Comparison of ENCODE assay signal across 16 cellular contexts in genomic region chr17:63399316-63399715, GRCh38. TPM values are rescaled to one million over a fixed set of nuclear protein-coding genes. Genes with fewer than 3 reads are reported as not detected.
DNase-seq lines count a peak whose midpoint lies in the region; ATAC-seq and TF ChIP-seq lines count a peak whose summit lies in the region.
"Had no signal": no experiment of that assay in that cellular context is flagged by ENCODE, and none has a peak within 500 bp of the region (broad histone marks: within the 10 kb centered on the region; RNA-seq: fewer than 3 reads in every experiment).

No MANE protein-coding gene starts in this region.

- no peak overlapping the region for H3K56ac ChIP-seq in mesendoderm (ENCODE audit: low read length)

- ATAC-seq in gastroesophageal sphincter (peak; percentile 10), sciatic nerve (peak; percentile 53), GM21423 (IDR thresholded peaks at IDR 0.05; ENCODE audit: unreplicated experiment) (no peak), HG03135 (IDR thresholded peaks at IDR 0.05; ENCODE audit: unreplicated experiment) (no peak)
- ATAC-seq: GM12878 had no signal

- H3K4me2 ChIP-seq in mesendoderm (ENCODE audit: low read length) = no peak overlapping the region

- H3K27me3 ChIP-seq in adipocyte (replicated peaks; ENCODE audit: control insufficient read depth, insufficient read depth, low read length) = no peaks in the 10 kb centered on the region
- no peaks in the 10 kb centered on the region for H3K27me3 ChIP-seq in gastroesophageal sphincter
- no peaks in the 10 kb centered on the region for H3K27me3 ChIP-seq in mesendoderm (ENCODE audit: insufficient read depth, low read length, poor library complexity)

- no peak overlapping the region for H2BK15ac ChIP-seq in mesendoderm (replicated peaks; ENCODE audit: low read depth)

- H2BK120ac ChIP-seq in mesendoderm (ENCODE audit: low read depth, low read length) = no peak overlapping the region

- no peak overlapping the region for H2AK5ac ChIP-seq in mesendoderm (ENCODE audit: low read length)

- H3K4me3 ChIP-seq in adipocyte (ENCODE audit: low read length) (peak overlapping the region; percentile 28), gastroesophageal sphincter (no peak overlapping the region), mesendoderm (ENCODE audit: low read length) (no peak overlapping the region)
- H3K4me3 ChIP-seq: GM12878, prostate gland had no signal

- no peak overlapping the region for H3K4ac ChIP-seq in mesendoderm (ENCODE audit: low read depth, low read length)

- H3K4me1 ChIP-seq in adipocyte (ENCODE audit: control insufficient read depth, insufficient read depth, low read length) = peaks cover 37% of the 10 kb centered on the region
- peaks cover 0 to 36% (median 12%) of the 10 kb centered on the region in 3 donors for H3K4me1 ChIP-seq in gastroesophageal sphincter
- no peaks in the 10 kb centered on the region for H3K4me1 ChIP-seq in mesendoderm (ENCODE audit: control insufficient read depth, low read depth, low read length)
- H3K4me1 ChIP-seq: prostate gland had no signal

- H3K9ac ChIP-seq in adipocyte (ENCODE audit: low read length) = peak overlapping the region; percentile 59
- no peak overlapping the region for H3K9ac ChIP-seq in mesendoderm (ENCODE audit: low read length)

- H3K9me3 ChIP-seq in adipocyte (ENCODE audit: control insufficient read depth, low read length) = no peaks in the 10 kb centered on the region
- H3K9me3 ChIP-seq in gastroesophageal sphincter = no peaks in the 10 kb centered on the region
- H3K9me3 ChIP-seq: prostate gland had no signal

- peak overlapping the region in 3 of 4 donors; percentile 12 to 56 (median 55) for H3K27ac ChIP-seq in gastroesophageal sphincter
- no peak overlapping the region for H3K27ac ChIP-seq in mesendoderm (ENCODE audit: low read depth, low read length)
- H3K27ac ChIP-seq: prostate gland had no signal

- intact Hi-C loops in sciatic nerve (cut with DNase I) = no loop called here

- no peak overlapping the region for H3K18ac ChIP-seq in mesendoderm (ENCODE audit: low read length)

- no peak for TF ChIP-seq POLR2A in gastroesophageal sphincter (IDR thresholded peaks at IDR 0.05)

- DNase-seq in GM04503 (ENCODE audit: low read depth) (peak; percentile 57), adipocyte (ENCODE audit: low read depth) (peak; percentile 20), sciatic nerve (ENCODE audit: low spot score) (no peak), NCI-H1930 (lab: John Stamatoyannopoulos, UW) (no peak), mesendoderm (no peak)
- DNase-seq: activated CD4-positive, alpha-beta memory T cell treated with anti-CD3 and anti-CD28 coated beads, Interleukin-2, amount 10 ng/mL, durations not matched to agents 7 days and 5 days; activated naive CD4-positive, alpha-beta T cell treated with Interleukin-2 at 50 U/mL for 16 hours; Calu3; H7; mammary epithelial cell; NCI-H187 treated with DMSO at 0.1 percent for 48 hours had no signal

- H4K8ac ChIP-seq in mesendoderm (ENCODE audit: low read depth, low read length) = no peak overlapping the region

- TF ChIP-seq EP300 in gastroesophageal sphincter (IDR thresholded peaks at IDR 0.05) = no peak

- no peak overlapping the region for H2BK5ac ChIP-seq in mesendoderm (ENCODE audit: low read length)

- H3K36me3 ChIP-seq in adipocyte (ENCODE audit: control insufficient read depth, insufficient read depth, low read length, severe bottlenecking) (peaks cover 6% of the 10 kb centered on the region), gastroesophageal sphincter (peaks cover 0 to 13% of the 10 kb centered on the region in 2 donors), mesendoderm (ENCODE audit: control insufficient read depth, insufficient read depth, low read length) (no peaks in the 10 kb centered on the region)
- H3K36me3 ChIP-seq: prostate gland had no signal

- no peaks in the 10 kb centered on the region for H3K79me1 ChIP-seq in mesendoderm (ENCODE audit: low read length)

- H3K23ac ChIP-seq in mesendoderm (ENCODE audit: low read length) = no peak overlapping the region

- H3K79me2 ChIP-seq in mesendoderm (ENCODE audit: control insufficient read depth, insufficient read depth, low read length) = no peaks in the 10 kb centered on the region

- H4K5ac ChIP-seq in mesendoderm (ENCODE audit: low read length) = no peak overlapping the region

- WGBS in gastroesophageal sphincter (ENCODE audit: low coverage in 1 of 2), 2 donors = 2 to 17% methylated on average over 3 of the region's 3 CpGs
- no CpG with 5 or more reads among the region's 3 CpGs for WGBS in mesendoderm (ENCODE audit: extremely low coverage, insufficient coverage, low lambda C conversion rate)

- TF ChIP-seq CTCF in gastroesophageal sphincter (IDR thresholded peaks at IDR 0.05) = no peak

RNA-seq across cellular contexts. Expression of gene CYB561, which starts 46.8 kb away (rescaled TPM):
- total RNA-seq in gastroesophageal sphincter = 10 to 100 TPM in 3 of 4 donors, 1 to 10 TPM in 1; 7.9 to 17.7 (median 15.0) TPM
- 24.7 TPM for total RNA-seq in sciatic nerve
- 25.0 TPM for polyA plus RNA-seq in mesendoderm (2013, experiment 1 of 2)
- 24.4 TPM for polyA plus RNA-seq in mesendoderm (2013, experiment 2 of 2)

Comparison
In these comparisons a context has a peak if more than half of its experiments do, and no peak if none do; other contexts are left out.
1. DNase-seq: peak in GM04503 (single experiment) and adipocyte (single experiment); none in sciatic nerve (single experiment), NCI-H1930 (0 of 2) and mesendoderm (single experiment).
2. ATAC-seq: peak in gastroesophageal sphincter (single experiment) and sciatic nerve (single experiment); none in GM21423 (single experiment) and HG03135 (single experiment).